ENCODE assay signal across 9 cellular contexts in genomic region chr16:28202147-28202746, GRCh38. TPM values are rescaled to one million over a fixed set of nuclear protein-coding genes. Genes with fewer than 3 reads are reported as not detected.
DNase-seq lines count a peak whose midpoint lies in the region; ATAC-seq and TF ChIP-seq lines count a peak whose summit lies in the region.
"Had no signal": no experiment of that assay in that cellular context is flagged by ENCODE, and none has a peak within 500 bp of the region (broad histone marks: within the 10 kb centered on the region; RNA-seq: fewer than 3 reads in every experiment).

No MANE protein-coding gene starts in this region.

- H3K4me1 Mint-ChIP-seq in CD8-positive, alpha-beta T cell (ENCODE audit: low read depth), result peaks cover 36% of the 10 kb centered on the region
- H3K4me1 Mint-ChIP-seq in activated CD4-positive, alpha-beta memory T cell treated with anti-CD3 and anti-CD28 coated beads, Interleukin-2, amount 10 ng/mL, durations not matched to agents 7 days and 5 days, result peaks cover 27% of the 10 kb centered on the region
- H3K4me1 Mint-ChIP-seq in memory B cell (peaks cover 17% of the 10 kb centered on the region), MCF 10A (ENCODE audit: insufficient read depth, unreplicated experiment) (peaks cover 16% of the 10 kb centered on the region)

- no peak for TF ChIP-seq CTCF in CD8-positive, alpha-beta T cell (IDR thresholded peaks at IDR 0.05)
- no peak for TF ChIP-seq CTCF in MCF 10A (IDR thresholded peaks at IDR 0.05; ENCODE audit: unreplicated experiment)

- peaks cover 68% of the 10 kb centered on the region for H3K4me1 ChIP-seq in CD8-positive, alpha-beta T cell (ENCODE audit: insufficient read depth, low read length)
- H3K4me1 ChIP-seq: ascending aorta had no signal

- H3K27me3 ChIP-seq in CD8-positive, alpha-beta T cell (ENCODE audit: insufficient read depth, low read length), result no peaks in the 10 kb centered on the region
- H3K27me3 ChIP-seq: ascending aorta had no signal

- DNase-seq in CD8-positive, alpha-beta T cell, result peak in 1 of 7 experiments; percentile 42
- DNase-seq in HCEC 1CT, result peak; percentile 30
- peak; percentile 46 for DNase-seq in activated CD4-positive, alpha-beta memory T cell treated with anti-CD3 and anti-CD28 coated beads, Interleukin-2, amount 10 ng/mL, durations not matched to agents 7 days and 5 days
- DNase-seq in memory B cell (ENCODE audit: low spot score in 2 of 2), result no peak
- no peak for DNase-seq in MCF 10A (ENCODE audit: unreplicated experiment)
- DNase-seq in AG20443 (ENCODE audit: low spot score), result no peak
- DNase-seq in NCI-H345 (lab: John Stamatoyannopoulos, UW), result no peak

- ATAC-seq in CD8-positive, alpha-beta T cell, result peak; percentile 89
- ATAC-seq in memory B cell (ENCODE audit: low read depth) (peak; percentile 80), GM18873 (IDR thresholded peaks at IDR 0.05; ENCODE audit: low FRiP score, unreplicated experiment) (no peak)

- H3K27me3 Mint-ChIP-seq in CD8-positive, alpha-beta T cell (ENCODE audit: low read depth), result no peaks in the 10 kb centered on the region
- no peaks in the 10 kb centered on the region for H3K27me3 Mint-ChIP-seq in activated CD4-positive, alpha-beta memory T cell treated with anti-CD3 and anti-CD28 coated beads, Interleukin-2, amount 10 ng/mL, durations not matched to agents 7 days and 5 days
- H3K27me3 Mint-ChIP-seq in memory B cell, result no peaks in the 10 kb centered on the region
- H3K27me3 Mint-ChIP-seq in MCF 10A (ENCODE audit: insufficient read depth, unreplicated experiment), result no peaks in the 10 kb centered on the region

- no peaks in the 10 kb centered on the region for H3K9me3 Mint-ChIP-seq in CD8-positive, alpha-beta T cell
- no peaks in the 10 kb centered on the region for H3K9me3 Mint-ChIP-seq in activated CD4-positive, alpha-beta memory T cell treated with anti-CD3 and anti-CD28 coated beads, Interleukin-2, amount 10 ng/mL, durations not matched to agents 7 days and 5 days
- H3K9me3 Mint-ChIP-seq in memory B cell, result no peaks in the 10 kb centered on the region
- no peaks in the 10 kb centered on the region for H3K9me3 Mint-ChIP-seq in MCF 10A (ENCODE audit: unreplicated experiment)

- H3K9me3 ChIP-seq in CD8-positive, alpha-beta T cell (ENCODE audit: low read length), result no peaks in the 10 kb centered on the region
- H3K9me3 ChIP-seq: ascending aorta had no signal

- H3K36me3 Mint-ChIP-seq in CD8-positive, alpha-beta T cell, result peaks cover 40% of the 10 kb centered on the region
- peaks cover 33% of the 10 kb centered on the region for H3K36me3 Mint-ChIP-seq in activated CD4-positive, alpha-beta memory T cell treated with anti-CD3 and anti-CD28 coated beads, Interleukin-2, amount 10 ng/mL, durations not matched to agents 7 days and 5 days (ENCODE audit: low read depth)
- H3K36me3 Mint-ChIP-seq in memory B cell (peaks cover 19% of the 10 kb centered on the region), MCF 10A (ENCODE audit: insufficient read depth, unreplicated experiment) (peaks cover 28% of the 10 kb centered on the region)

- BruUV-seq in MCF 10A (replicated peaks; lab: Mats Ljungman, UMichigan), result no TSS peak

- intact Hi-C loops in CD8-positive, alpha-beta T cell (cut with DNase I, micrococcal nuclease), result no loop called here
- intact Hi-C loops in MCF 10A (cut with micrococcal nuclease), result no loop called here

- peaks cover 23% of the 10 kb centered on the region for H3K36me3 ChIP-seq in CD8-positive, alpha-beta T cell (ENCODE audit: insufficient read depth, low read length)

- H3K27ac ChIP-seq in CD8-positive, alpha-beta T cell (ENCODE audit: low read depth, low read length), result no peak overlapping the region
- H3K27ac ChIP-seq: ascending aorta had no signal

- CTCF ChIA-PET in CD8-positive, alpha-beta T cell (lab: Charles Lee), result interaction anchor here (1.1 to 1.4 kb wide), 5 partner anchors 8 to 40 kb away, joined by 3 to 5 read pairs (median 3); no protein-coding TSS in a partner anchor
- CTCF ChIA-PET in activated CD4-positive, alpha-beta memory T cell treated with anti-CD3 and anti-CD28 coated beads, Interleukin-2, amount 10 ng/mL, durations not matched to agents 7 days and 5 days (lab: Charles Lee), result interaction anchor here (0.6 to 1.5 kb wide), 12 partner anchors 8 to 54 kb away, joined by 3 to 8 read pairs (median 4); no protein-coding TSS in a partner anchor
- CTCF ChIA-PET in MCF 10A (lab: Yijun Ruan, JAX), result no interaction called here

- H3K4me3 ChIP-seq in CD8-positive, alpha-beta T cell (ENCODE audit: low read depth, low read length), result no peak overlapping the region
- H3K4me3 ChIP-seq: ascending aorta had no signal

- H3K4me3 Mint-ChIP-seq in CD8-positive, alpha-beta T cell, result peak overlapping the region; percentile 35
- H3K4me3 Mint-ChIP-seq in activated CD4-positive, alpha-beta memory T cell treated with anti-CD3 and anti-CD28 coated beads, Interleukin-2, amount 10 ng/mL, durations not matched to agents 7 days and 5 days, result no peak overlapping the region
- H3K4me3 Mint-ChIP-seq in memory B cell (no peak overlapping the region), MCF 10A (ENCODE audit: unreplicated experiment) (no peak overlapping the region)

- H3K27ac Mint-ChIP-seq in CD8-positive, alpha-beta T cell, result no peak overlapping the region
- peak overlapping the region; percentile 81 for H3K27ac Mint-ChIP-seq in activated CD4-positive, alpha-beta memory T cell treated with anti-CD3 and anti-CD28 coated beads, Interleukin-2, amount 10 ng/mL, durations not matched to agents 7 days and 5 days
- no peak overlapping the region for H3K27ac Mint-ChIP-seq in memory B cell
- H3K27ac Mint-ChIP-seq in MCF 10A (ENCODE audit: low read depth, unreplicated experiment), result no peak overlapping the region

- POLR2A ChIA-PET in CD8-positive, alpha-beta T cell (lab: Charles Lee), result interaction anchor here (0.9 kb wide), 1 partner anchor 8 kb away, joined by 3 read pairs; no protein-coding TSS in a partner anchor
- POLR2A ChIA-PET in activated CD4-positive, alpha-beta memory T cell treated with anti-CD3 and anti-CD28 coated beads, Interleukin-2, amount 10 ng/mL, durations not matched to agents 7 days and 5 days (lab: Charles Lee), result interaction anchor here (0.7 to 3.5 kb wide), 4 partner anchors 8 to 63 kb away, joined by 3 to 27 read pairs (median 12); partner anchors contain the start of gene XPO6
- POLR2A ChIA-PET in MCF 10A (lab: Yijun Ruan, JAX), result interaction anchor here (1.4 to 2.1 kb wide), 2 partner anchors 9 to 11 kb away, joined by 6 to 9 read pairs; no protein-coding TSS in a partner anchor

RNA-seq across cellular contexts. Expression of gene XPO6, which starts 9.5 kb away (rescaled TPM):
- 100 to 1,000 TPM; 355 to 369 TPM for total RNA-seq in CD8-positive, alpha-beta T cell
- total RNA-seq in activated CD4-positive, alpha-beta memory T cell treated with anti-CD3 and anti-CD28 coated beads, Interleukin-2, amount 10 ng/mL, durations not matched to agents 7 days and 5 days, result 100 to 1,000 TPM; 218 to 223 TPM
- 184 and 200 TPM in 2 replicates for total RNA-seq in MCF 10A (2022)

Comparison
In these comparisons a context has a peak if more than half of its experiments do, and no peak if none do; other contexts are left out.
1. DNase-seq: peak in HCEC 1CT (single experiment) and activated CD4-positive, alpha-beta memory T cell treated with anti-CD3 and anti-CD28 coated beads, Interleukin-2, amount 10 ng/mL, durations not matched to agents 7 days and 5 days (single experiment); none in memory B cell (0 of 2), MCF 10A (single experiment), AG20443 (single experiment) and NCI-H345 (single experiment).